In genomic region chr6:84836366-84836765, GRCh38 we compare ENCODE assay signal across 21 cellular contexts.
A peak's percentile ranks its signal among the peaks of the same experiment; 100 is the strongest.
DNase-seq lines count a peak whose midpoint lies in the region; ATAC-seq, FAIRE-seq and TF ChIP-seq lines count a peak whose summit lies in the region.
"Had no signal": no experiment of that assay in that cellular context is flagged by ENCODE, and none has a peak within 500 bp of the region (broad histone marks: within the 10 kb centered on the region; RNA-seq: fewer than 3 reads in every experiment).

No MANE protein-coding gene starts in this region.

- no peak overlapping the region for H2BK20ac ChIP-seq in H1 (ENCODE audit: low read length)

- H3K27ac Mint-ChIP-seq in CD4-positive, alpha-beta T cell = no peak overlapping the region
- H3K27ac Mint-ChIP-seq: activated CD4-positive, alpha-beta T cell treated with anti-CD3 and anti-CD28 coated beads for 36 hours; activated naive CD8-positive, alpha-beta T cell; CD8-positive, alpha-beta memory T cell; stimulated activated memory B cell treated with anti-CD40 and anti-IgM and Interleukin-4, amounts not matched to agents 10 μg/mL and 1 μg/mL and 100 μg/mL, for 72 hours; T-helper 17 cell had no signal

- H4K91ac ChIP-seq in H1 (replicated peaks; ENCODE audit: insufficient read length, low read length) = no peak overlapping the region

- CTCF ChIA-PET in H1 (lab: Charles Lee; ENCODE audit: partially characterized antibody) = interaction anchor here (0.7 kb wide), 1 partner anchor 291 kb away, joined by 3 read pairs; no protein-coding TSS in a partner anchor
- CTCF ChIA-PET in CD4-positive, alpha-beta T cell (lab: Charles Lee) = no interaction called here

- no peak overlapping the region for H3K9ac ChIP-seq in H1 (replicated peaks in 1 of 4; ENCODE audit: extremely low read depth in 1 of 4, low read depth in 3 of 4, low read length in 3 of 4)
- H3K9ac ChIP-seq: parathyroid adenoma had no signal

- H3K23ac ChIP-seq in H1 (ENCODE audit: insufficient read length) = no peak overlapping the region

- no peaks in the 10 kb centered on the region for H3K79me2 ChIP-seq in H1 (ENCODE audit: control insufficient read depth in 1 of 2, insufficient read depth in 2 of 2, low read length in 2 of 2)
- H3K79me2 ChIP-seq: parathyroid adenoma had no signal

- H2AFZ ChIP-seq in H1 (ENCODE audit: low read length) = peak overlapping the region; percentile 95
- H2AFZ ChIP-seq: parathyroid adenoma had no signal

- H3K23me2 ChIP-seq in H1 (ENCODE audit: low read depth, low read length) = no peaks in the 10 kb centered on the region

- no peak overlapping the region for H3K56ac ChIP-seq in H1 (replicated peaks; ENCODE audit: insufficient read length, low read depth, low read length)

- H2BK12ac ChIP-seq in H1 (ENCODE audit: low read depth, low read length) = no peak overlapping the region

- H3K27ac ChIP-seq in H1 (ENCODE audit: low read depth, low read length) (no peak overlapping the region), heart right ventricle (no peak overlapping the region)
- H3K27ac ChIP-seq in CD4-positive, alpha-beta T cell (ENCODE audit: low read depth, low read length) = no peak overlapping the region
- H3K27ac ChIP-seq: brain microvascular endothelial cell, HL-60, left ventricle myocardium inferior, parathyroid adenoma, transverse colon had no signal

- intact Hi-C loops in CD4-positive, alpha-beta T cell (cut with DNase I, micrococcal nuclease) = loop anchor here in 1 of 2 experiments (10.0 kb wide), 1 partner anchor 228 kb away; no protein-coding TSS in a partner anchor
- intact Hi-C loops in heart right ventricle (cut with DNase I) = no loop called here

- no peaks in the 10 kb centered on the region for H3K36me3 Mint-ChIP-seq in CD4-positive, alpha-beta T cell (ENCODE audit: low read depth)
- H3K36me3 Mint-ChIP-seq: activated naive CD8-positive, alpha-beta T cell; CD8-positive, alpha-beta memory T cell; stimulated activated memory B cell treated with anti-CD40 and anti-IgM and Interleukin-4, amounts not matched to agents 10 μg/mL and 1 μg/mL and 100 μg/mL, for 72 hours had no signal

- TF ChIP-seq POLR2A in H1 (IDR thresholded peaks at IDR 0.05; ENCODE audit: control extremely low read depth in 1 of 2, low read depth in 2 of 2, low read length in 2 of 2) = no peak

- FAIRE-seq in H1 (lab: Jason Lieb, UNC) = no peak
- FAIRE-seq: K562 had no signal

- no peaks in the 10 kb centered on the region for H3K27me3 Mint-ChIP-seq in CD4-positive, alpha-beta T cell
- H3K27me3 Mint-ChIP-seq: activated CD4-positive, alpha-beta T cell treated with anti-CD3 and anti-CD28 coated beads for 36 hours; activated naive CD8-positive, alpha-beta T cell; CD8-positive, alpha-beta memory T cell; stimulated activated memory B cell treated with anti-CD40 and anti-IgM and Interleukin-4, amounts not matched to agents 10 μg/mL and 1 μg/mL and 100 μg/mL, for 72 hours; T-helper 17 cell had no signal

- H4K5ac ChIP-seq in H1 (ENCODE audit: insufficient read length, low read depth, low read length) = no peak overlapping the region

- no peak overlapping the region for H3K4me3 Mint-ChIP-seq in CD4-positive, alpha-beta T cell
- H3K4me3 Mint-ChIP-seq: activated CD4-positive, alpha-beta T cell treated with anti-CD3 and anti-CD28 coated beads for 36 hours; activated naive CD8-positive, alpha-beta T cell; CD8-positive, alpha-beta memory T cell; stimulated activated memory B cell treated with anti-CD40 and anti-IgM and Interleukin-4, amounts not matched to agents 10 μg/mL and 1 μg/mL and 100 μg/mL, for 72 hours; T-helper 17 cell had no signal

- H2BK15ac ChIP-seq in H1 (ENCODE audit: low read length) = no peak overlapping the region

- no peak for DNase-seq in H1 (ENCODE audit: low read depth in 1 of 2, low spot score in 2 of 2)
- no peak for DNase-seq in CD4-positive, alpha-beta T cell
- no peak for DNase-seq in heart right ventricle
- no peak for DNase-seq in NCI-H187 treated with DMSO at 0.1 percent for 48 hours (lab: John Stamatoyannopoulos, UW)
- DNase-seq in activated T-cell treated with anti-CD3 and anti-CD28 coated beads for 4 hours = no peak
- DNase-seq: ACHN; activated CD4-positive, alpha-beta T cell treated with anti-CD3 and anti-CD28 coated beads for 36 hours; brain microvascular endothelial cell; CD8-positive, alpha-beta memory T cell; left ventricle myocardium inferior; NCI-H1105 treated with DMSO at 0.1 percent for 48 hours; T-helper 17 cell; transverse colon had no signal

- H2BK120ac ChIP-seq in H1 (replicated peaks; ENCODE audit: low read depth, low read length) = no peak overlapping the region

- H3K4me1 ChIP-seq in H1 (replicated peaks in 1 of 4; ENCODE audit: control insufficient read depth in 3 of 4, insufficient read depth in 4 of 4, low read length in 3 of 4) (no peaks in the 10 kb centered on the region), heart right ventricle (no peaks in the 10 kb centered on the region)
- H3K4me1 ChIP-seq: left ventricle myocardium inferior, parathyroid adenoma, transverse colon had no signal

- H4K20me1 ChIP-seq in H1 (replicated peaks in 1 of 2; ENCODE audit: control insufficient read depth in 1 of 2, insufficient read depth in 2 of 2, low read length in 2 of 2) = no peaks in the 10 kb centered on the region

- H3K18ac ChIP-seq in H1 (ENCODE audit: extremely low read depth, low read length) = no peak overlapping the region

- no peak overlapping the region for H3K4me2 ChIP-seq in H1 (ENCODE audit: insufficient read depth in 1 of 2, low read depth in 2 of 2, low read length in 2 of 2)

- no peak overlapping the region for H3K4me3 ChIP-seq in H1 (ENCODE audit: extremely low read depth in 1 of 4, insufficient read depth in 2 of 4, low read depth in 3 of 4, low read length in 4 of 4)
- H3K4me3 ChIP-seq in heart right ventricle = no peak overlapping the region
- H3K4me3 ChIP-seq: K562, left ventricle myocardium inferior, transverse colon had no signal

- H3K36me3 ChIP-seq in H1 (ENCODE audit: control insufficient read depth in 2 of 4, insufficient read depth in 4 of 4, low read length in 3 of 4) = no peaks in the 10 kb centered on the region
- no peaks in the 10 kb centered on the region for H3K36me3 ChIP-seq in heart right ventricle
- H3K36me3 ChIP-seq: brain microvascular endothelial cell, left ventricle myocardium inferior, transverse colon had no signal

- POLR2A ChIA-PET in H1 (lab: Charles Lee; ENCODE audit: partially characterized antibody) = no interaction called here
- POLR2A ChIA-PET in CD4-positive, alpha-beta T cell (lab: Charles Lee) = no interaction called here

- H3K27me3 ChIP-seq in H1 (replicated peaks in 1 of 4; ENCODE audit: control insufficient read depth in 3 of 4, extremely low read depth in 1 of 4, insufficient read depth in 3 of 4, low read length in 3 of 4) (no peaks in the 10 kb centered on the region), heart right ventricle (no peaks in the 10 kb centered on the region)
- no peaks in the 10 kb centered on the region for H3K27me3 ChIP-seq in CD4-positive, alpha-beta T cell (ENCODE audit: control insufficient read depth, insufficient read depth, low read length)
- H3K27me3 ChIP-seq: brain microvascular endothelial cell, transverse colon had no signal

- peaks cover 6% of the 10 kb centered on the region for H3K9me3 Mint-ChIP-seq in CD4-positive, alpha-beta T cell

- no peak overlapping the region for H3K14ac ChIP-seq in H1 (ENCODE audit: insufficient read length)

- H3K9me3 ChIP-seq in H1 (ENCODE audit: insufficient read depth in 2 of 2, low read depth in 1 of 2, low read length in 1 of 2) (peaks cover 6 to 11% of the 10 kb centered on the region in 2 experiments; a peak in 3 of 4 replicates), heart right ventricle (peaks cover 0 to 24% (median 0%) of the 10 kb centered on the region in 11 donors)
- no peaks in the 10 kb centered on the region for H3K9me3 ChIP-seq in CD4-positive, alpha-beta T cell (ENCODE audit: control insufficient read depth, low read length)
- H3K9me3 ChIP-seq: transverse colon had no signal

- ATAC-seq in GM18498 (IDR thresholded peaks at IDR 0.05; ENCODE audit: unreplicated experiment) (peak; percentile 87), GM19463 (IDR thresholded peaks at IDR 0.05; ENCODE audit: unreplicated experiment) (peak; percentile 60), HG03175 (IDR thresholded peaks at IDR 0.05; ENCODE audit: unreplicated experiment) (peak; percentile 69), heart right ventricle (no peak)
- ATAC-seq in CD4-positive, alpha-beta T cell (ENCODE audit: poor library complexity) = no peak
- ATAC-seq: activated CD4-positive, alpha-beta T cell treated with anti-CD3 and anti-CD28 coated beads for 36 hours; K562; stimulated activated memory B cell treated with anti-CD40 and anti-IgM and Interleukin-4, amounts not matched to agents 10 μg/mL and 1 μg/mL and 100 μg/mL, for 72 hours; T-helper 17 cell had no signal

- TF ChIP-seq CTCF in H1 (IDR thresholded peaks at IDR 0.05; ENCODE audit: control extremely low read depth in 1 of 3, insufficient read depth in 1 of 3, low read depth in 1 of 3, low read length in 3 of 3) (no peak), heart right ventricle (IDR thresholded peaks at IDR 0.05) (no peak)
- TF ChIP-seq CTCF in CD4-positive, alpha-beta T cell (IDR thresholded peaks at IDR 0.05) = no peak

- TF ChIP-seq RAD21 in H1 (IDR thresholded peaks at IDR 0.05 in 1 of 2, conservative IDR thresholded peaks at IDR 0.05 in 1 of 2; ENCODE audit: low read depth in 2 of 2, low read length in 2 of 2) = no peak

- no peaks in the 10 kb centered on the region for H3K79me1 ChIP-seq in H1 (ENCODE audit: low read depth, low read length)

- H3K4ac ChIP-seq in H1 (replicated peaks; ENCODE audit: insufficient read length, low read depth, low read length) = no peak overlapping the region

- H2AK5ac ChIP-seq in H1 (ENCODE audit: low read depth, low read length) = no peak overlapping the region

- H4K8ac ChIP-seq in H1 (ENCODE audit: extremely low read depth, insufficient read depth, low read length) = no peak overlapping the region

- no peak for TF ChIP-seq EP300 in H1 (IDR thresholded peaks at IDR 0.05; ENCODE audit: borderline replicate concordance in 1 of 2, low read depth in 2 of 2, low read length in 2 of 2)

- H2BK5ac ChIP-seq in H1 (ENCODE audit: low read depth, low read length) = no peak overlapping the region

- H3K4me1 Mint-ChIP-seq in CD4-positive, alpha-beta T cell (ENCODE audit: low read depth) = no peaks in the 10 kb centered on the region
- H3K4me1 Mint-ChIP-seq: activated CD4-positive, alpha-beta T cell treated with anti-CD3 and anti-CD28 coated beads for 36 hours; CD8-positive, alpha-beta memory T cell; stimulated activated memory B cell treated with anti-CD40 and anti-IgM and Interleukin-4, amounts not matched to agents 10 μg/mL and 1 μg/mL and 100 μg/mL, for 72 hours; T-helper 17 cell had no signal

Comparison
In these comparisons a context has a peak if more than half of its experiments do, and no peak if none do; other contexts are left out.
1. ATAC-seq: peak in GM18498 (single experiment), GM19463 (single experiment) and HG03175 (single experiment); none in CD4-positive, alpha-beta T cell (single experiment) and heart right ventricle (0 of 8).